23 cellular contexts compared by ENCODE assay signal in the genomic region with DNA sequence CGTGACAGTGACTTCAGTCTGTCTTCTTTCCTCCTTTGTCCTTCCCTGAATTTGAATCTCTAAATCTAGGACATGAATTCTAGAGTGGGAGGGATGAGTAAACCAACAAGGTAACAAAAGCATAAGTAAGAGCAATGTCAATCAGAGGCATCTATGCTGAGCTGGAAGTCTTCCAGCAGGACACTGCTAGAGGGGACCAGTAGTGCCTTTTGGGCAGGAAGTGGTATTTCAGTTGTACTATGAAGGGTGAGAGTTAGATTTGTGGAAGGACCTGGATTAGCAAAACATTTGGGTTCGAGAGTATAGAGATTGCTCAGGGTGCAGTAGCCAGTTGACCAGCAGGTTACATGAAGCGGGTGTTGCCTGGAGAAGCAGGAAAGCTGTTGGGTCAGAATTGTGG. TPM values are rescaled to one million over a fixed set of nuclear protein-coding genes. Genes with fewer than 3 reads are reported as not detected.
"Had no signal": no experiment of that assay in that cellular context is flagged by ENCODE, and none has a peak within 500 bp of the region (broad histone marks: within the 10 kb centered on the region; RNA-seq: fewer than 3 reads in every experiment).

No MANE protein-coding gene starts in this region.

- H3K36me3 Mint-ChIP-seq: activated naive CD4-positive, alpha-beta T cell treated with anti-CD3 and anti-CD28 coated beads, Interleukin-2, amount 50 U/mL, for 24 hours had no signal

- H3K27ac ChIP-seq: brain microvascular endothelial cell, PC-9 had no signal

- H2AFZ ChIP-seq: PC-9 had no signal

- H3K27me3 Mint-ChIP-seq: activated naive CD4-positive, alpha-beta T cell treated with anti-CD3 and anti-CD28 coated beads, Interleukin-2, amount 50 U/mL, for 24 hours had no signal

- H3K9me3 Mint-ChIP-seq: activated naive CD4-positive, alpha-beta T cell treated with anti-CD3 and anti-CD28 coated beads, Interleukin-2, amount 50 U/mL, for 24 hours; activated T-helper 1 cell treated with anti-CD3 and anti-CD28 coated beads, Interleukin-12 subunit alpha, Interleukin-12 subunit beta, Interleukin-2, Interleukin-4 antibody, amounts not matched to agents 30 ng/mL and 10 ng/mL and 1 ng/mL, durations not matched to agents 14 hours and 24 hours and 36 hours; dendritic cell treated with granulocyte-macrophage colony-stimulating factor and Interleukin-4, amounts not matched to agents 40 ng/mL and 50 ng/mL, for 4 days; T-helper 1 cell treated with Interleukin-12 subunit alpha and Interleukin-12 subunit beta and Interleukin-4 antibody, amounts not matched to agents 30 μg/mL and 1 μg/mL, for 36 hours had no signal

- H3K27ac Mint-ChIP-seq: activated naive CD4-positive, alpha-beta T cell treated with anti-CD3 and anti-CD28 coated beads, Interleukin-2, amount 50 U/mL, for 24 hours; activated T-helper 1 cell treated with anti-CD3 and anti-CD28 coated beads, Interleukin-12 subunit alpha, Interleukin-12 subunit beta, Interleukin-2, Interleukin-4 antibody, amounts not matched to agents 30 ng/mL and 10 ng/mL and 1 ng/mL, durations not matched to agents 14 hours and 24 hours and 36 hours; dendritic cell treated with granulocyte-macrophage colony-stimulating factor and Interleukin-4, amounts not matched to agents 40 ng/mL and 50 ng/mL, for 4 days; T-helper 1 cell treated with Interleukin-12 subunit alpha and Interleukin-12 subunit beta and Interleukin-4 antibody, amounts not matched to agents 30 μg/mL and 1 μg/mL, for 36 hours had no signal

- H3K27me3 ChIP-seq: brain microvascular endothelial cell had no signal

- ATAC-seq: activated CD4-positive, CD25-positive, alpha-beta regulatory T cell treated with anti-CD3 and anti-CD28 coated beads, Interleukin-2, amount 50 U/mL, for 24 hours had no signal

- H3K4me3 Mint-ChIP-seq: activated naive CD4-positive, alpha-beta T cell treated with anti-CD3 and anti-CD28 coated beads, Interleukin-2, amount 50 U/mL, for 24 hours; activated T-helper 1 cell treated with anti-CD3 and anti-CD28 coated beads, Interleukin-12 subunit alpha, Interleukin-12 subunit beta, Interleukin-2, Interleukin-4 antibody, amounts not matched to agents 30 ng/mL and 10 ng/mL and 1 ng/mL, durations not matched to agents 14 hours and 24 hours and 36 hours; dendritic cell treated with granulocyte-macrophage colony-stimulating factor and Interleukin-4, amounts not matched to agents 40 ng/mL and 50 ng/mL, for 4 days; T-helper 1 cell treated with Interleukin-12 subunit alpha and Interleukin-12 subunit beta and Interleukin-4 antibody, amounts not matched to agents 30 μg/mL and 1 μg/mL, for 36 hours had no signal

- FAIRE-seq: colon had no signal

- H3K4me3 ChIP-seq: PC-9 had no signal

- H3K36me3 ChIP-seq: brain microvascular endothelial cell had no signal

- H3K4me2 ChIP-seq: PC-9 had no signal

- DNase-seq: activated CD4-positive, alpha-beta T cell treated with anti-CD3 and anti-CD28 coated beads for 4 hours; activated CD4-positive, alpha-beta T cell treated with anti-CD3 and anti-CD28 coated beads, Interleukin-2, amount 50 U/mL, for 48 hours; activated CD8-positive, alpha-beta memory T cell treated with anti-CD3 and anti-CD28 coated beads, Interleukin-2, amount 50 U/mL, for 48 hours; activated effector memory CD4-positive, alpha-beta T cell treated with Interleukin-2 at 50 U/mL for 16 hours; activated naive CD4-positive, alpha-beta T cell; activated T-cell treated with anti-CD3 and anti-CD28 coated beads, Interleukin-2, amount 50 U/mL, for 1 hour; brain microvascular endothelial cell; cerebellar nuclear complex; NCI-H1092 treated with DMSO at 0.1 percent for 48 hours; NCI-H1417 treated with DMSO at 0.1 percent for 48 hours; NCI-H1694; NCI-H2029; NCI-H446; NCI-H524; PC-9; SHP77 treated with DMSO at 0.1 percent for 48 hours had no signal

- H3K4me1 Mint-ChIP-seq: activated naive CD4-positive, alpha-beta T cell treated with anti-CD3 and anti-CD28 coated beads, Interleukin-2, amount 50 U/mL, for 24 hours had no signal

RNA-seq across cellular contexts. Expression of gene MEI1, which starts 40.3 kb away (rescaled TPM):
- total RNA-seq: MCF 10A had no signal
